19 cellular contexts compared by ENCODE assay signal in genomic region chr6:21132856-21133610, GRCh38.
A peak's percentile ranks its signal among the peaks of the same experiment; 100 is the strongest.
DNase-seq lines count a peak whose midpoint lies in the region; ATAC-seq, FAIRE-seq and TF ChIP-seq lines count a peak whose summit lies in the region.
"Had no signal": no experiment of that assay in that cellular context is flagged by ENCODE, and none has a peak within 500 bp of the region (broad histone marks: within the 10 kb centered on the region; RNA-seq: fewer than 3 reads in every experiment).

No MANE protein-coding gene starts in this region.

- peak overlapping the region; percentile 88 for H3K27ac ChIP-seq in endodermal cell (ENCODE audit: low read depth, low read length)
- H3K27ac ChIP-seq: colonic mucosa, esophagus muscularis mucosa had no signal

- H3K27ac Mint-ChIP-seq in endodermal cell (no peak overlapping the region), neural crest cell (ENCODE audit: unreplicated experiment) (no peak overlapping the region)
- H3K27ac Mint-ChIP-seq: activated CD4-positive, alpha-beta memory T cell treated with anti-CD3 and anti-CD28 coated beads, Interleukin-2, amount 10 ng/mL, durations not matched to agents 7 days and 5 days; CD14-positive monocyte; naive thymus-derived CD4-positive, alpha-beta T cell had no signal

- DNase-seq in NCI-H146 treated with DMSO at 0.1 percent for 48 hours (lab: John Stamatoyannopoulos, UW; ENCODE audit: unreplicated experiment) (peak; percentile 57), NCI-H82 treated with DMSO at 0.1 percent for 48 hours (lab: John Stamatoyannopoulos, UW; ENCODE audit: unreplicated experiment) (peak; percentile 29), endodermal cell (no peak), neural crest cell (ENCODE audit: low read depth, low spot score) (no peak), D721Med (ENCODE audit: insufficient read length, low spot score) (no peak), SIG-M5 treated with dmso at 0.1 percent for 504 hours (lab: John Stamatoyannopoulos, UW; ENCODE audit: unreplicated experiment) (no peak)
- DNase-seq: activated CD4-positive, alpha-beta memory T cell treated with anti-CD3 and anti-CD28 coated beads, Interleukin-2, amount 10 ng/mL, durations not matched to agents 7 days and 5 days; colonic mucosa; hippocampal formation; naive thymus-derived CD4-positive, alpha-beta T cell; NCI-H2081 treated with DMSO at 0.1 percent for 48 hours; stimulated activated CD8-positive, alpha-beta memory T cell treated with anti-CD3 and anti-CD28 coated beads, Interleukin-4, amount 100 ng/mL, for 48 hours had no signal

- H3K4me3 Mint-ChIP-seq in endodermal cell, result no peak overlapping the region
- H3K4me3 Mint-ChIP-seq in neural crest cell, result peak overlapping the region; percentile 51
- H3K4me3 Mint-ChIP-seq: activated CD4-positive, alpha-beta memory T cell treated with anti-CD3 and anti-CD28 coated beads, Interleukin-2, amount 10 ng/mL, durations not matched to agents 7 days and 5 days; CD14-positive monocyte; naive thymus-derived CD4-positive, alpha-beta T cell had no signal

- H3K36me3 Mint-ChIP-seq in endodermal cell (ENCODE audit: low read depth) (no peaks in the 10 kb centered on the region), neural crest cell (ENCODE audit: low read depth) (no peaks in the 10 kb centered on the region)

- H3K36me3 ChIP-seq in endodermal cell (ENCODE audit: control insufficient read depth, insufficient read depth, low read length), result no peaks in the 10 kb centered on the region
- H3K36me3 ChIP-seq: colonic mucosa, esophagus muscularis mucosa had no signal

- ATAC-seq in HG03565 (IDR thresholded peaks at IDR 0.05; ENCODE audit: unreplicated experiment) (no peak), GM19035 (IDR thresholded peaks at IDR 0.05; ENCODE audit: unreplicated experiment) (no peak)
- ATAC-seq: GM12878; left lobe of liver; naive thymus-derived CD4-positive, alpha-beta T cell had no signal

- H3K27me3 ChIP-seq in endodermal cell (ENCODE audit: control insufficient read depth, insufficient read depth, low read length, poor library complexity, severe bottlenecking), result no peaks in the 10 kb centered on the region
- H3K27me3 ChIP-seq: colonic mucosa, esophagus muscularis mucosa had no signal

- H3K4me1 Mint-ChIP-seq in endodermal cell (peaks cover 25% of the 10 kb centered on the region), neural crest cell (peaks cover 76% of the 10 kb centered on the region)
- H3K4me1 Mint-ChIP-seq: activated CD4-positive, alpha-beta memory T cell treated with anti-CD3 and anti-CD28 coated beads, Interleukin-2, amount 10 ng/mL, durations not matched to agents 7 days and 5 days; CD14-positive monocyte; naive thymus-derived CD4-positive, alpha-beta T cell had no signal

- H3K9ac ChIP-seq in endodermal cell (ENCODE audit: extremely low read depth, low read length, poor library complexity, severe bottlenecking), result no peak overlapping the region

- peaks cover 7% of the 10 kb centered on the region for H3K4me1 ChIP-seq in endodermal cell (ENCODE audit: control insufficient read depth, insufficient read depth, low read length)
- H3K4me1 ChIP-seq: colonic mucosa had no signal

- 65 to 81% methylated on average over 4 to 5 of the region's 5 CpGs for WGBS in endodermal cell (ENCODE audit: insufficient coverage in 1 of 2, insufficient read length in 1 of 2), 2 experiments

- no peaks in the 10 kb centered on the region for H3K9me3 ChIP-seq in endodermal cell (ENCODE audit: control insufficient read depth, low read length)
- H3K9me3 ChIP-seq: colonic mucosa, esophagus muscularis mucosa had no signal

- H3K9me3 Mint-ChIP-seq in endodermal cell (no peaks in the 10 kb centered on the region), neural crest cell (no peaks in the 10 kb centered on the region)
- H3K9me3 Mint-ChIP-seq: activated CD4-positive, alpha-beta memory T cell treated with anti-CD3 and anti-CD28 coated beads, Interleukin-2, amount 10 ng/mL, durations not matched to agents 7 days and 5 days; naive thymus-derived CD4-positive, alpha-beta T cell had no signal

- H3K4me3 ChIP-seq in endodermal cell (ENCODE audit: low read length), result no peak overlapping the region
- H3K4me3 ChIP-seq: colonic mucosa, esophagus muscularis mucosa, GM12878 had no signal

- H3K27me3 Mint-ChIP-seq in endodermal cell (ENCODE audit: insufficient read depth) (no peaks in the 10 kb centered on the region), neural crest cell (ENCODE audit: low read depth) (no peaks in the 10 kb centered on the region)
- H3K27me3 Mint-ChIP-seq: activated CD4-positive, alpha-beta memory T cell treated with anti-CD3 and anti-CD28 coated beads, Interleukin-2, amount 10 ng/mL, durations not matched to agents 7 days and 5 days; naive thymus-derived CD4-positive, alpha-beta T cell had no signal

- TF ChIP-seq CTCF in endodermal cell (conservative IDR thresholded peaks at IDR 0.05) (no peak), neural crest cell (conservative IDR thresholded peaks at IDR 0.05) (no peak), D721Med (IDR thresholded peaks at IDR 0.05; ENCODE audit: insufficient read depth, missing control alignments) (no peak)

- no peak for FAIRE-seq in D721Med (lab: Jason Lieb, UNC)
- FAIRE-seq: GM12878, TTC549 had no signal

Comparison
In these comparisons a context has a peak if more than half of its experiments do, and no peak if none do; other contexts are left out.
1. DNase-seq: peak in NCI-H146 treated with DMSO at 0.1 percent for 48 hours (single experiment) and NCI-H82 treated with DMSO at 0.1 percent for 48 hours (single experiment); none in endodermal cell (single experiment), neural crest cell (single experiment), D721Med (single experiment) and SIG-M5 treated with dmso at 0.1 percent for 504 hours (single experiment).